In genomic region chr5:10863763-10864383, GRCh38 we compare ENCODE assay signal across 8 cellular contexts.
A peak's percentile ranks its signal among the peaks of the same experiment; 100 is the strongest.
DNase-seq lines count a peak whose midpoint lies in the region; ATAC-seq and TF ChIP-seq lines count a peak whose summit lies in the region.

No MANE protein-coding gene starts in this region.

- H3K4me2 ChIP-seq in SU-DHL-6 (ENCODE audit: low read depth, low read length, poor library complexity, severe bottlenecking) = no peak overlapping the region

- 58 to 63% (median 61%) methylated on average over 15 of the region's 15 CpGs for WGBS in adrenal gland, 4 donors

- H3K36me3 ChIP-seq in SU-DHL-6 (ENCODE audit: low read length) (no peaks in the 10 kb centered on the region), adrenal gland (replicated peaks in 1 of 2) (no peaks in the 10 kb centered on the region)

- H2AFZ ChIP-seq in SU-DHL-6 (ENCODE audit: low read depth, low read length, severe bottlenecking) = no peak overlapping the region

- H4K20me1 ChIP-seq in SU-DHL-6 (ENCODE audit: low read depth, low read length) = no peaks in the 10 kb centered on the region

- H3K27me3 ChIP-seq in SU-DHL-6 (ENCODE audit: low read length) (no peaks in the 10 kb centered on the region), adrenal gland (no peaks in the 10 kb centered on the region)

- no peaks in the 10 kb centered on the region for H3K79me2 ChIP-seq in SU-DHL-6 (ENCODE audit: insufficient read depth, low read length)

- no peak overlapping the region for H3K4me3 ChIP-seq in SU-DHL-6 (ENCODE audit: insufficient read depth, low read length, poor library complexity, severe bottlenecking)
- no peak overlapping the region for H3K4me3 ChIP-seq in adrenal gland

- ATAC-seq in GM21526 (IDR thresholded peaks at IDR 0.05; ENCODE audit: low FRiP score, unreplicated experiment) = peak; percentile 92

- H3K27ac ChIP-seq in SU-DHL-6 (ENCODE audit: low read depth, low read length) (no peak overlapping the region), adrenal gland (no peak overlapping the region)

- H3F3A ChIP-seq in SU-DHL-6 (ENCODE audit: insufficient read depth) = no peaks in the 10 kb centered on the region

- TF ChIP-seq CTCF in SU-DHL-6 (IDR thresholded peaks at IDR 0.05; ENCODE audit: insufficient read depth, low read length, poor library complexity, severe bottlenecking) (peak; percentile 80), adrenal gland (IDR thresholded peaks at IDR 0.05) (peak; percentile 60 to 84 (median 74))

- H3K4me1 ChIP-seq in adrenal gland (replicated peaks in 1 of 2) = no peaks in the 10 kb centered on the region

- no peaks in the 10 kb centered on the region for H3K9me3 ChIP-seq in SU-DHL-6 (ENCODE audit: insufficient read depth, low read length)
- no peaks in the 10 kb centered on the region for H3K9me3 ChIP-seq in adrenal gland (replicated peaks in 1 of 3)

- H3K9me2 ChIP-seq in SU-DHL-6 (replicated peaks; ENCODE audit: insufficient read depth, low read length) = no peaks in the 10 kb centered on the region

- peak; percentile 54 for DNase-seq in GDM1 (lab: John Stamatoyannopoulos, UW)
- DNase-seq in HT-29 (ENCODE audit: low spot score) = peak; percentile 86
- peak; percentile 39 to 82 (median 67) for DNase-seq in adrenal gland
- DNase-seq in iPS DF 4.7 (ENCODE audit: extremely low read depth, low spot score) = peak; percentile 56
- peak; percentile 61 to 69 for DNase-seq in stimulated activated CD4-positive, alpha-beta T cell treated with anti-CD3 and anti-CD28 coated beads, Interleukin-2, amount 100 ng/mL, for 48 hours
- DNase-seq in NCI-H1436 treated with DMSO at 0.1 percent for 48 hours (lab: John Stamatoyannopoulos, UW) = no peak

- no peak for TF ChIP-seq POLR2A in adrenal gland (IDR thresholded peaks at IDR 0.05)

- no peak overlapping the region for H3K9ac ChIP-seq in SU-DHL-6 (ENCODE audit: low read length)

- intact Hi-C loops in adrenal gland (cut with DNase I) = loop anchor here in 1 of 2 donors (5.0 kb wide), 1 partner anchor 318 kb away; no protein-coding TSS in a partner anchor
